12 cellular contexts compared by ENCODE assay signal in genomic region chr5:139566611-139567010, GRCh38. TPM values are rescaled to one million over a fixed set of nuclear protein-coding genes. Genes with fewer than 3 reads are reported as not detected.
DNase-seq lines count a peak whose midpoint lies in the region; ATAC-seq and TF ChIP-seq lines count a peak whose summit lies in the region.
"Had no signal": no experiment of that assay in that cellular context is flagged by ENCODE, and none has a peak within 500 bp of the region (broad histone marks: within the 10 kb centered on the region; RNA-seq: fewer than 3 reads in every experiment).

No MANE protein-coding gene starts in this region.

- H3K4me1 ChIP-seq in Loucy (ENCODE audit: insufficient read depth, low read length, poor library complexity, severe bottlenecking) (peaks cover 50% of the 10 kb centered on the region), prostate gland (replicated peaks) (peaks cover 5% of the 10 kb centered on the region)

- H3K36me3 Mint-ChIP-seq in activated CD4-positive, alpha-beta T cell treated with anti-CD3 and anti-CD28 coated beads, Interleukin-2, amount 10 ng/mL, durations not matched to agents 24 days and 14 days (ENCODE audit: low read depth) = peaks cover 50% of the 10 kb centered on the region
- peaks cover 58% of the 10 kb centered on the region for H3K36me3 Mint-ChIP-seq in activated naive CD8-positive, alpha-beta T cell treated with anti-CD3 and anti-CD28 coated beads, Interleukin-2, amount 50 U/mL, for 24 hours (ENCODE audit: low read depth)

- peak overlapping the region; percentile 37 for H3K4me3 Mint-ChIP-seq in activated CD4-positive, alpha-beta T cell treated with anti-CD3 and anti-CD28 coated beads, Interleukin-2, amount 10 ng/mL, durations not matched to agents 24 days and 14 days
- peak overlapping the region; percentile 38 for H3K4me3 Mint-ChIP-seq in activated naive CD8-positive, alpha-beta T cell treated with anti-CD3 and anti-CD28 coated beads, Interleukin-2, amount 50 U/mL, for 24 hours
- H3K4me3 Mint-ChIP-seq: type B pancreatic cell had no signal

- H2AFZ ChIP-seq in Loucy (ENCODE audit: low read length) = no peak overlapping the region

- peaks cover 10% of the 10 kb centered on the region; the same call in 1 of the 2 replicates for H3K36me3 ChIP-seq in Loucy (ENCODE audit: insufficient read depth, low read length)
- H3K36me3 ChIP-seq in prostate gland = no peaks in the 10 kb centered on the region

- no peak for ATAC-seq in activated naive CD8-positive, alpha-beta T cell treated with anti-CD3 and anti-CD28 coated beads, Interleukin-2, amount 50 U/mL, for 24 hours
- ATAC-seq in sciatic nerve (peak; percentile 56), HG03342 (IDR thresholded peaks at IDR 0.05; ENCODE audit: unreplicated experiment) (no peak), GM18867 (IDR thresholded peaks at IDR 0.05; ENCODE audit: unreplicated experiment) (no peak)
- ATAC-seq: lower lobe of right lung had no signal

- H3K9me2 ChIP-seq in Loucy (replicated peaks; ENCODE audit: low read depth, low read length) = no peaks in the 10 kb centered on the region

- peak overlapping the region; percentile 34 for H3K27ac Mint-ChIP-seq in activated CD4-positive, alpha-beta T cell treated with anti-CD3 and anti-CD28 coated beads, Interleukin-2, amount 10 ng/mL, durations not matched to agents 24 days and 14 days
- H3K27ac Mint-ChIP-seq in activated naive CD8-positive, alpha-beta T cell treated with anti-CD3 and anti-CD28 coated beads, Interleukin-2, amount 50 U/mL, for 24 hours = peak overlapping the region; percentile 80
- H3K27ac Mint-ChIP-seq: type B pancreatic cell had no signal

- WGBS in prostate gland = 88% methylated on average over 5 of the region's 5 CpGs

- intact Hi-C loops in activated CD4-positive, alpha-beta T cell treated with anti-CD3 and anti-CD28 coated beads, Interleukin-2, amount 10 ng/mL, durations not matched to agents 24 days and 14 days (cut with micrococcal nuclease) = loop anchor here (10.0 kb wide), 1 partner anchor 1022 kb away; the partner anchor contains the start of gene ETF1
- intact Hi-C loops in sciatic nerve (cut with DNase I) = no loop called here
- intact Hi-C loops in prostate gland (cut with DNase I) = loop anchor here (10.0 kb wide), 1 partner anchor 812 kb away; the partner anchor contains the start of gene CTNNA1

- H3K9me3 ChIP-seq in Loucy (ENCODE audit: insufficient read depth, low read depth, low read length) (no peaks in the 10 kb centered on the region), prostate gland (no peaks in the 10 kb centered on the region)
- H3K9me3 ChIP-seq: lower lobe of right lung had no signal

- peaks cover 100% of the 10 kb centered on the region for H3K79me2 ChIP-seq in Loucy (ENCODE audit: insufficient read depth, low read length)

- H3K9ac ChIP-seq in Loucy (ENCODE audit: low read depth, low read length, poor library complexity, severe bottlenecking) = peak overlapping the region; percentile 44

- no peak for TF ChIP-seq CTCF in Loucy (conservative IDR thresholded peaks at IDR 0.05; ENCODE audit: low read length)
- TF ChIP-seq CTCF in prostate gland (IDR thresholded peaks at IDR 0.05) = no peak

- H3F3A ChIP-seq in Loucy (ENCODE audit: low read depth) = peaks cover 7% of the 10 kb centered on the region

- DNase-seq in activated CD4-positive, alpha-beta T cell treated with anti-CD3 and anti-CD28 coated beads, Interleukin-2, amount 10 ng/mL, durations not matched to agents 24 days and 14 days = no peak
- no peak for DNase-seq in activated CD4-positive, alpha-beta T cell treated with anti-CD3 and anti-CD28 coated beads, Interleukin-2, amount 50 U/mL, for 4 hours
- DNase-seq in activated naive CD8-positive, alpha-beta T cell treated with anti-CD3 and anti-CD28 coated beads, Interleukin-2, amount 50 U/mL, for 24 hours = no peak
- no peak for DNase-seq in sciatic nerve (ENCODE audit: low spot score)
- no peak for DNase-seq in prostate gland (ENCODE audit: low spot score)
- DNase-seq: lower lobe of right lung, NCI-H446 had no signal

- H3K4me3 ChIP-seq in Loucy (ENCODE audit: low read length, poor library complexity, severe bottlenecking) (peak overlapping the region; percentile 83), prostate gland (no peak overlapping the region)
- H3K4me3 ChIP-seq: SJSA1 had no signal

- H4K20me1 ChIP-seq in Loucy (ENCODE audit: insufficient read depth, low read length, poor library complexity, severe bottlenecking) = peaks cover 95% of the 10 kb centered on the region

- H3K9me3 Mint-ChIP-seq in activated CD4-positive, alpha-beta T cell treated with anti-CD3 and anti-CD28 coated beads, Interleukin-2, amount 10 ng/mL, durations not matched to agents 24 days and 14 days = no peaks in the 10 kb centered on the region
- no peaks in the 10 kb centered on the region for H3K9me3 Mint-ChIP-seq in activated naive CD8-positive, alpha-beta T cell treated with anti-CD3 and anti-CD28 coated beads, Interleukin-2, amount 50 U/mL, for 24 hours
- H3K9me3 Mint-ChIP-seq: type B pancreatic cell had no signal

- peak overlapping the region; percentile 95 for H3K4me2 ChIP-seq in Loucy (ENCODE audit: low read depth, low read length, poor library complexity, severe bottlenecking)

- H3K4me1 Mint-ChIP-seq in activated CD4-positive, alpha-beta T cell treated with anti-CD3 and anti-CD28 coated beads, Interleukin-2, amount 10 ng/mL, durations not matched to agents 24 days and 14 days = peaks cover 58% of the 10 kb centered on the region
- peaks cover 87% of the 10 kb centered on the region for H3K4me1 Mint-ChIP-seq in activated naive CD8-positive, alpha-beta T cell treated with anti-CD3 and anti-CD28 coated beads, Interleukin-2, amount 50 U/mL, for 24 hours

- H3K27me3 ChIP-seq in Loucy (ENCODE audit: insufficient read depth, low read length, poor library complexity, severe bottlenecking) (peaks cover 6% of the 10 kb centered on the region), prostate gland (replicated peaks; ENCODE audit: insufficient read depth) (no peaks in the 10 kb centered on the region)
- H3K27me3 ChIP-seq: SJSA1 had no signal

- TF ChIP-seq POLR2A in prostate gland (IDR thresholded peaks at IDR 0.05) = no peak

- H3K27me3 Mint-ChIP-seq in activated CD4-positive, alpha-beta T cell treated with anti-CD3 and anti-CD28 coated beads, Interleukin-2, amount 10 ng/mL, durations not matched to agents 24 days and 14 days = no peaks in the 10 kb centered on the region
- H3K27me3 Mint-ChIP-seq in activated naive CD8-positive, alpha-beta T cell treated with anti-CD3 and anti-CD28 coated beads, Interleukin-2, amount 50 U/mL, for 24 hours = no peaks in the 10 kb centered on the region
- H3K27me3 Mint-ChIP-seq: type B pancreatic cell had no signal

- no peak overlapping the region for H3K27ac ChIP-seq in prostate gland
- H3K27ac ChIP-seq: lower lobe of right lung, SJSA1 had no signal

RNA-seq across cellular contexts. Expression of gene UBE2D2, which starts 5.5 kb away (rescaled TPM):
- 272 and 275 TPM in 2 replicates for total RNA-seq in activated CD4-positive, alpha-beta T cell treated with anti-CD3 and anti-CD28 coated beads, Interleukin-2, amount 10 ng/mL, durations not matched to agents 24 days and 14 days
- total RNA-seq in sciatic nerve = 104 TPM
- total RNA-seq in prostate gland = 10 to 100 TPM; 90.3 to 96.3 TPM
